ENCODE assay signal across 1 cellular context in genomic region chr16:68235105-68235881, GRCh38.
A peak's percentile ranks its signal among the peaks of the same experiment; 100 is the strongest.
TF ChIP-seq lines count a peak whose summit lies in the region.

No MANE protein-coding gene starts in this region.

TF ChIP-seq in HepG2, 621 proteins besides CTCF, POLR2A, EP300 and RAD21 (continued from another document and continues in another):
- TF ChIP-seq, protein P1, sequence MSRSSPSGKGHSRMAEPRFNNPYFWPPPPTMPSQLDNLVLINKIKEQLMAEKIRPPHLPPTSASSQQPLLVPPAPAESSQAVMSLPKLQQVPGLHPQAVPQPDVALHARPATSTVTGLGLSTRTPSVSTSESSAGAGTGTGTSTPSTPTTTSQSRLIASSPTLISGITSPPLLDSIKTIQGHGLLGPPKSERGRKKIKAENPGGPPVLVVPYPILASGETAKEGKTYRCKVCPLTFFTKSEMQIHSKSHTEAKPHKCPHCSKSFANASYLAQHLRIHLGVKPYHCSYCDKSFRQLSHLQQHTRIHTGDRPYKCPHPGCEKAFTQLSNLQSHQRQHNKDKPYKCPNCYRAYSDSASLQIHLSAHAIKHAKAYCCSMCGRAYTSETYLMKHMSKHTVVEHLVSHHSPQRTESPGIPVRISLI (CRISPR knock-in tag; IDR thresholded peaks at IDR 0.05; ENCODE audit: borderline replicate concordance), result no peak
- TF ChIP-seq RBM39 (IDR thresholded peaks at IDR 0.05; ENCODE audit: low read depth, low read length, poor library complexity, severe bottlenecking) (peak; percentile 40), RBAK (CRISPR knock-in tag; IDR thresholded peaks at IDR 0.05) (no peak; the same call in 1 of the 2 replicates), ZNF782 (CRISPR knock-in tag; IDR thresholded peaks at IDR 0.05; ENCODE audit: borderline replicate concordance) (no peak), ZBTB40 (IDR thresholded peaks at IDR 0.05) (no peak), ZBTB40 (CRISPR knock-in tag; IDR thresholded peaks at IDR 0.05) (peak; percentile 31; the same call in 1 of the 2 replicates), EHMT2 (IDR thresholded peaks at IDR 0.05; ENCODE audit: borderline replicate concordance, low read depth, low read length) (no peak), ZNF512B (CRISPR knock-in tag; IDR thresholded peaks at IDR 0.05; ENCODE audit: borderline replicate concordance) (no peak), CBX5 (CRISPR knock-in tag; IDR thresholded peaks at IDR 0.05; ENCODE audit: borderline replicate concordance) (no peak; the same call in 1 of the 2 replicates), RARG (CRISPR knock-in tag; IDR thresholded peaks at IDR 0.05; ENCODE audit: low read depth) (no peak), MXI1 (IDR thresholded peaks at IDR 0.05; ENCODE audit: borderline replicate concordance, low read depth, low read length) (0 out of 3 replicates have a peak, but pooled peaks have one; percentile 11), ZFP36L1 (CRISPR knock-in tag; IDR thresholded peaks at IDR 0.05) (peak; percentile 7; the same call in 1 of the 2 replicates), GABPB1 (CRISPR knock-in tag; IDR thresholded peaks at IDR 0.05) (peak; percentile 69), SPEN (CRISPR knock-in tag; IDR thresholded peaks at IDR 0.05; ENCODE audit: low read depth) (no peak; the same call in 1 of the 2 replicates), HNRNPH1 (optimal IDR thresholded peaks at IDR 0.05; ENCODE audit: low read depth, low read length) (no peak), NFE2L1 (CRISPR knock-in tag; IDR thresholded peaks at IDR 0.05; ENCODE audit: borderline replicate concordance) (no peak; the same call in 1 of the 2 replicates), ZSCAN22 (CRISPR knock-in tag; IDR thresholded peaks at IDR 0.05) (no peak), PHB2 (IDR thresholded peaks at IDR 0.05; ENCODE audit: partially characterized antibody) (no peak), ZNF75D (CRISPR knock-in tag; IDR thresholded peaks at IDR 0.05; ENCODE audit: borderline replicate concordance) (no peak), ZNF768 (CRISPR knock-in tag; IDR thresholded peaks at IDR 0.05) (peak; percentile 18; the same call in 1 of the 2 replicates), PAF1 (CRISPR knock-in tag; IDR thresholded peaks at IDR 0.05) (no peak), XBP1 (CRISPR knock-in tag; IDR thresholded peaks at IDR 0.05) (no peak), PRDM4 (CRISPR knock-in tag; IDR thresholded peaks at IDR 0.05; ENCODE audit: borderline replicate concordance) (no peak), ZNF737 (CRISPR knock-in tag; IDR thresholded peaks at IDR 0.05; ENCODE audit: borderline replicate concordance) (no peak), TOE1 (CRISPR knock-in tag; IDR thresholded peaks at IDR 0.05) (peak; percentile 3; the same call in 1 of the 2 replicates), ADNP (CRISPR knock-in tag; IDR thresholded peaks at IDR 0.05) (no peak), ETV5 (CRISPR knock-in tag; IDR thresholded peaks at IDR 0.05; ENCODE audit: borderline replicate concordance) (no peak), ZNF354B (CRISPR knock-in tag; IDR thresholded peaks at IDR 0.05) (no peak), ZKSCAN1 (IDR thresholded peaks at IDR 0.05; ENCODE audit: low read length) (no peak), ZNF274 (CRISPR knock-in tag; IDR thresholded peaks at IDR 0.05) (no peak)
- TF ChIP-seq, protein P2, sequence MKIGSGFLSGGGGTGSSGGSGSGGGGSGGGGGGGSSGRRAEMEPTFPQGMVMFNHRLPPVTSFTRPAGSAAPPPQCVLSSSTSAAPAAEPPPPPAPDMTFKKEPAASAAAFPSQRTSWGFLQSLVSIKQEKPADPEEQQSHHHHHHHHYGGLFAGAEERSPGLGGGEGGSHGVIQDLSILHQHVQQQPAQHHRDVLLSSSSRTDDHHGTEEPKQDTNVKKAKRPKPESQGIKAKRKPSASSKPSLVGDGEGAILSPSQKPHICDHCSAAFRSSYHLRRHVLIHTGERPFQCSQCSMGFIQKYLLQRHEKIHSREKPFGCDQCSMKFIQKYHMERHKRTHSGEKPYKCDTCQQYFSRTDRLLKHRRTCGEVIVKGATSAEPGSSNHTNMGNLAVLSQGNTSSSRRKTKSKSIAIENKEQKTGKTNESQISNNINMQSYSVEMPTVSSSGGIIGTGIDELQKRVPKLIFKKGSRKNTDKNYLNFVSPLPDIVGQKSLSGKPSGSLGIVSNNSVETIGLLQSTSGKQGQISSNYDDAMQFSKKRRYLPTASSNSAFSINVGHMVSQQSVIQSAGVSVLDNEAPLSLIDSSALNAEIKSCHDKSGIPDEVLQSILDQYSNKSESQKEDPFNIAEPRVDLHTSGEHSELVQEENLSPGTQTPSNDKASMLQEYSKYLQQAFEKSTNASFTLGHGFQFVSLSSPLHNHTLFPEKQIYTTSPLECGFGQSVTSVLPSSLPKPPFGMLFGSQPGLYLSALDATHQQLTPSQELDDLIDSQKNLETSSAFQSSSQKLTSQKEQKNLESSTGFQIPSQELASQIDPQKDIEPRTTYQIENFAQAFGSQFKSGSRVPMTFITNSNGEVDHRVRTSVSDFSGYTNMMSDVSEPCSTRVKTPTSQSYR (CRISPR knock-in tag; IDR thresholded peaks at IDR 0.05; ENCODE audit: borderline replicate concordance), result no peak
- TF ChIP-seq, protein P3, sequence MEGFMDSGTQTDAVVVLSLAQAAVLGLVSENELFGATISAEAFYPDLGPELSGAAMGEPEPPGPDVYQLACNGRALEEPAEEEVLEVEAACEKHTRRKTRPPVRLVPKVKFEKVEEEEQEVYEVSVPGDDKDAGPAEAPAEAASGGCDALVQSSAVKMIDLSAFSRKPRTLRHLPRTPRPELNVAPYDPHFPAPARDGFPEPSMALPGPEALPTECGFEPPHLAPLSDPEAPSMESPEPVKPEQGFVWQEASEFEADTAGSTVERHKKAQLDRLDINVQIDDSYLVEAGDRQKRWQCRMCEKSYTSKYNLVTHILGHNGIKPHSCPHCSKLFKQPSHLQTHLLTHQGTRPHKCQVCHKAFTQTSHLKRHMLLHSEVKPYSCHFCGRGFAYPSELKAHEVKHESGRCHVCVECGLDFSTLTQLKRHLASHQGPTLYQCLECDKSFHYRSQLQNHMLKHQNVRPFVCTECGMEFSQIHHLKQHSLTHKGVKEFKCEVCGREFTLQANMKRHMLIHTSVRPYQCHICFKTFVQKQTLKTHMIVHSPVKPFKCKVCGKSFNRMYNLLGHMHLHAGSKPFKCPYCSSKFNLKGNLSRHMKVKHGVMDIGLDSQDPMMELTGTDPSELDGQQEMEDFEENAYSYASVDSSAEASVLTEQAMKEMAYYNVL (CRISPR knock-in tag; IDR thresholded peaks at IDR 0.05; ENCODE audit: borderline replicate concordance), result no peak
- TF ChIP-seq, protein P4, sequence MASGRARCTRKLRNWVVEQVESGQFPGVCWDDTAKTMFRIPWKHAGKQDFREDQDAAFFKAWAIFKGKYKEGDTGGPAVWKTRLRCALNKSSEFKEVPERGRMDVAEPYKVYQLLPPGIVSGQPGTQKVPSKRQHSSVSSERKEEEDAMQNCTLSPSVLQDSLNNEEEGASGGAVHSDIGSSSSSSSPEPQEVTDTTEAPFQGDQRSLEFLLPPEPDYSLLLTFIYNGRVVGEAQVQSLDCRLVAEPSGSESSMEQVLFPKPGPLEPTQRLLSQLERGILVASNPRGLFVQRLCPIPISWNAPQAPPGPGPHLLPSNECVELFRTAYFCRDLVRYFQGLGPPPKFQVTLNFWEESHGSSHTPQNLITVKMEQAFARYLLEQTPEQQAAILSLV (CRISPR knock-in tag; IDR thresholded peaks at IDR 0.05; ENCODE audit: borderline replicate concordance), result peak; percentile 26; the same call in 1 of the 2 replicates
